13 cellular contexts compared by ENCODE assay signal in genomic region chr6:165647041-165647440, GRCh38. TPM values are rescaled to one million over a fixed set of nuclear protein-coding genes. Genes with fewer than 3 reads are reported as not detected.
"Had no signal": no experiment of that assay in that cellular context is flagged by ENCODE, and none has a peak within 500 bp of the region (broad histone marks: within the 10 kb centered on the region; RNA-seq: fewer than 3 reads in every experiment).

No MANE protein-coding gene starts in this region.

- H3K27me3 ChIP-seq: breast epithelium had no signal

- H3K27ac ChIP-seq: thoracic aorta had no signal

- H3K4me3 ChIP-seq: breast epithelium, thoracic aorta had no signal

- DNase-seq: activated CD4-positive, alpha-beta T cell treated with anti-CD3 and anti-CD28 coated beads, Interleukin-2, amount 50 U/mL, for 4 hours; activated CD8-positive, alpha-beta memory T cell treated with anti-CD3 and anti-CD28 coated beads, Interleukin-2, amount 10 ng/mL, durations not matched to agents 7 days and 5 days; activated effector memory CD4-positive, alpha-beta T cell treated with anti-CD3 and anti-CD28 coated beads, Interleukin-2, amount 50 U/mL, for 16 hours; activated naive CD8-positive, alpha-beta T cell treated with anti-CD3 and anti-CD28 coated beads for 36 hours; activated T-cell treated with anti-CD3 and anti-CD28 coated beads, Interleukin-2, amount 50 U/mL, for 24 hours; anterior cingulate cortex; left ventricle myocardium superior; mesenchymal stem cell; stimulated activated CD4-positive, alpha-beta T cell treated with anti-CD3 and anti-CD28 coated beads, Interleukin-4, amount 100 ng/mL, for 4 hours; stimulated activated naive CD8-positive, alpha-beta T cell treated with anti-CD3 and anti-CD28 coated beads, Interleukin-15, amount 100 ng/mL, for 72 hours had no signal

- H3K36me3 ChIP-seq: breast epithelium, thoracic aorta had no signal

- H3K4me1 ChIP-seq: breast epithelium had no signal

- H3K9me3 ChIP-seq: breast epithelium, thoracic aorta had no signal

- ATAC-seq: activated CD4-positive, CD25-positive, alpha-beta regulatory T cell treated with anti-CD3 and anti-CD28 coated beads, Interleukin-2, amount 50 U/mL, for 24 hours; activated CD8-positive, alpha-beta memory T cell treated with anti-CD3 and anti-CD28 coated beads, Interleukin-2, amount 10 ng/mL, durations not matched to agents 7 days and 5 days; left ventricle myocardium superior; stimulated activated naive CD8-positive, alpha-beta T cell treated with anti-CD3 and anti-CD28 coated beads, Interleukin-15, amount 100 ng/mL, for 72 hours had no signal

RNA-seq across cellular contexts. Expression of gene PDE10A, which starts 16.0 kb away (rescaled TPM):
- total RNA-seq: activated CD8-positive, alpha-beta memory T cell treated with anti-CD3 and anti-CD28 coated beads, Interleukin-2, amount 10 ng/mL, durations not matched to agents 7 days and 5 days; activated naive CD8-positive, alpha-beta T cell treated with anti-CD3 and anti-CD28 coated beads for 36 hours had no signal
